26 cellular contexts compared by ENCODE assay signal in genomic region chr6:33848498-33848897, GRCh38. TPM values are rescaled to one million over a fixed set of nuclear protein-coding genes. Genes with fewer than 3 reads are reported as not detected.
"Had no signal": no experiment of that assay in that cellular context is flagged by ENCODE, and none has a peak within 500 bp of the region (broad histone marks: within the 10 kb centered on the region; RNA-seq: fewer than 3 reads in every experiment).

No MANE protein-coding gene starts in this region.

- ATAC-seq: activated CD8-positive, alpha-beta T cell treated with anti-CD3 and anti-CD28 coated beads for 36 hours; left lung had no signal

- H3K9me3 Mint-ChIP-seq: activated CD8-positive, alpha-beta T cell treated with anti-CD3 and anti-CD28 coated beads for 36 hours; activated naive CD4-positive, alpha-beta T cell treated with anti-CD3 and anti-CD28 coated beads for 36 hours; nephron progenitor cell; stimulated activated naive CD8-positive, alpha-beta T cell treated with anti-CD3 and anti-CD28 coated beads, Interleukin-15, Interleukin-2, amounts not matched to agents 100 ng/mL and 50 ng/mL, for 24 hours had no signal

- H3K27ac Mint-ChIP-seq: activated CD8-positive, alpha-beta T cell treated with anti-CD3 and anti-CD28 coated beads for 36 hours; activated naive CD4-positive, alpha-beta T cell treated with anti-CD3 and anti-CD28 coated beads for 36 hours; nephron progenitor cell; stimulated activated naive CD8-positive, alpha-beta T cell treated with anti-CD3 and anti-CD28 coated beads, Interleukin-15, Interleukin-2, amounts not matched to agents 100 ng/mL and 50 ng/mL, for 24 hours had no signal

- H3K4me3 Mint-ChIP-seq: activated CD8-positive, alpha-beta T cell treated with anti-CD3 and anti-CD28 coated beads for 36 hours; activated naive CD4-positive, alpha-beta T cell treated with anti-CD3 and anti-CD28 coated beads for 36 hours; nephron progenitor cell; stimulated activated naive CD8-positive, alpha-beta T cell treated with anti-CD3 and anti-CD28 coated beads, Interleukin-15, Interleukin-2, amounts not matched to agents 100 ng/mL and 50 ng/mL, for 24 hours had no signal

- H3K4me1 ChIP-seq: left lung, right atrium auricular region, suprapubic skin, transverse colon, vagina had no signal

- H3K36me3 ChIP-seq: brain microvascular endothelial cell, left lung, right atrium auricular region, suprapubic skin, transverse colon, vagina had no signal

- H3K4me3 ChIP-seq: coronary artery, left lung, right atrium auricular region, suprapubic skin, transverse colon, vagina had no signal

- H3K9me3 ChIP-seq: left lung, right atrium auricular region, suprapubic skin, transverse colon, vagina had no signal

- DNase-seq: activated CD4-positive, alpha-beta T cell treated with anti-CD3 and anti-CD28 coated beads for 48 hours; activated CD4-positive, CD25-positive, alpha-beta regulatory T cell; activated CD8-positive, alpha-beta T cell treated with anti-CD3 and anti-CD28 coated beads for 36 hours; activated naive CD4-positive, alpha-beta T cell treated with anti-CD3 and anti-CD28 coated beads for 36 hours; activated T-cell treated with anti-CD3 and anti-CD28 coated beads, Interleukin-2, amount 50 U/mL, for 1 hour; aorta; brain microvascular endothelial cell; central memory CD4-positive, alpha-beta T cell; head of caudate nucleus; left lung; midbrain; nephron progenitor cell; occipital lobe; stimulated activated CD4-positive, alpha-beta T cell treated with anti-CD3 and anti-CD28 coated beads, Interleukin-2, amount 100 ng/mL, for 24 hours; T-helper 9 cell; transverse colon had no signal

- H3K27me3 ChIP-seq: brain microvascular endothelial cell, right atrium auricular region, transverse colon, vagina had no signal

- H3K27ac ChIP-seq: brain microvascular endothelial cell, coronary artery, left lung, right atrium auricular region, suprapubic skin, transverse colon, vagina had no signal

RNA-seq across cellular contexts. Expression of gene MLN, which starts 44.7 kb away (rescaled TPM):
- total RNA-seq: activated CD8-positive, alpha-beta T cell treated with anti-CD3 and anti-CD28 coated beads for 36 hours; activated naive CD4-positive, alpha-beta T cell treated with anti-CD3 and anti-CD28 coated beads for 36 hours; aorta; frontal cortex; left lung; lung microvascular endothelial cell; occipital lobe; posterior vena cava; right atrium auricular region; suprapubic skin; transverse colon; vagina had no signal
- polyA plus RNA-seq: esophagus, keratinocyte had no signal
